Comparison of ENCODE assay signal across 1 cellular context in the genomic region with DNA sequence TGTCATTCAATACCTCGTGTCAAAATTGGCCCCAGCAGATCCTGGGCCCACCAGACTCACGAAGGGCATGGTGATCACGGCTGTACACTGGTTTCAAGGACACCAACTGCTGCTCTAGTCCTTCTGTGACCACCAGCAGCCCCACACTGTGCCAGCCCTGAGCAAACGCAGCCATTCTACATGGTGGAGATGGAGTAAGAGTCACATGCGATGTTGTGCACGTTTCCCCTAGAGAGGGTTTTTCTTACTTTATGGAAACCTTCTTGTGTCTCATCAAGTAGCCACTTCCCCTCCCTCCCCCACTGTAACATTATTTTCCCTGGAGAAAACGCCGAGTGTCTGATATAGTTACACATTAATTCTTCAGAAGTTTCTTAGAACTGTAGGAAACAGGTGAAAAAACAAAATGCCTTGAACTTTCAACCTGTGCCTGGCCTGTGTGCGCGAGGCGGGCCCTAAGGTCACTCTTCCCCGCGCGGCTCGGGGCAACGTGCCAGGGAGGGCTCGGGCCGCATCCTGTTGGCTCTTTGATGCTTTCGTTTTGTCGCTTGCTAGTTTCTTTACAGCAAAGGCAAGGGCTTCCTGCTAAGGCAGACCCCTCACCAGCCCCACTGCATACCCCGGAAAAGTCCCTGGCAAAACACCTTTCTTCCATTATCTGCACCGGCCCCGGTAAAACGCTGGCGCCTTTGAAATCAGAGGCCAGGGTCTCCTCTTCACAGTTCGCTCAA.
A peak's percentile ranks its signal among the peaks of the same experiment; 100 is the strongest.
TF ChIP-seq lines count a peak whose summit lies in the region.

No MANE protein-coding gene starts in this region.

TF ChIP-seq in HepG2, 621 proteins besides CTCF, POLR2A, EP300 and RAD21 (continued from another document and continues in another):
- TF ChIP-seq, protein P1, sequence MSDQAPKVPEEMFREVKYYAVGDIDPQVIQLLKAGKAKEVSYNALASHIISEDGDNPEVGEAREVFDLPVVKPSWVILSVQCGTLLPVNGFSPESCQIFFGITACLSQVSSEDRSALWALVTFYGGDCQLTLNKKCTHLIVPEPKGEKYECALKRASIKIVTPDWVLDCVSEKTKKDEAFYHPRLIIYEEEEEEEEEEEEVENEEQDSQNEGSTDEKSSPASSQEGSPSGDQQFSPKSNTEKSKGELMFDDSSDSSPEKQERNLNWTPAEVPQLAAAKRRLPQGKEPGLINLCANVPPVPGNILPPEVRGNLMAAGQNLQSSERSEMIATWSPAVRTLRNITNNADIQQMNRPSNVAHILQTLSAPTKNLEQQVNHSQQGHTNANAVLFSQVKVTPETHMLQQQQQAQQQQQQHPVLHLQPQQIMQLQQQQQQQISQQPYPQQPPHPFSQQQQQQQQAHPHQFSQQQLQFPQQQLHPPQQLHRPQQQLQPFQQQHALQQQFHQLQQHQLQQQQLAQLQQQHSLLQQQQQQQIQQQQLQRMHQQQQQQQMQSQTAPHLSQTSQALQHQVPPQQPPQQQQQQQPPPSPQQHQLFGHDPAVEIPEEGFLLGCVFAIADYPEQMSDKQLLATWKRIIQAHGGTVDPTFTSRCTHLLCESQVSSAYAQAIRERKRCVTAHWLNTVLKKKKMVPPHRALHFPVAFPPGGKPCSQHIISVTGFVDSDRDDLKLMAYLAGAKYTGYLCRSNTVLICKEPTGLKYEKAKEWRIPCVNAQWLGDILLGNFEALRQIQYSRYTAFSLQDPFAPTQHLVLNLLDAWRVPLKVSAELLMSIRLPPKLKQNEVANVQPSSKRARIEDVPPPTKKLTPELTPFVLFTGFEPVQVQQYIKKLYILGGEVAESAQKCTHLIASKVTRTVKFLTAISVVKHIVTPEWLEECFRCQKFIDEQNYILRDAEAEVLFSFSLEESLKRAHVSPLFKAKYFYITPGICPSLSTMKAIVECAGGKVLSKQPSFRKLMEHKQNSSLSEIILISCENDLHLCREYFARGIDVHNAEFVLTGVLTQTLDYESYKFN (CRISPR knock-in tag; conservative IDR thresholded peaks at IDR 0.05) = peak; percentile 93
- TF ChIP-seq, protein P2, sequence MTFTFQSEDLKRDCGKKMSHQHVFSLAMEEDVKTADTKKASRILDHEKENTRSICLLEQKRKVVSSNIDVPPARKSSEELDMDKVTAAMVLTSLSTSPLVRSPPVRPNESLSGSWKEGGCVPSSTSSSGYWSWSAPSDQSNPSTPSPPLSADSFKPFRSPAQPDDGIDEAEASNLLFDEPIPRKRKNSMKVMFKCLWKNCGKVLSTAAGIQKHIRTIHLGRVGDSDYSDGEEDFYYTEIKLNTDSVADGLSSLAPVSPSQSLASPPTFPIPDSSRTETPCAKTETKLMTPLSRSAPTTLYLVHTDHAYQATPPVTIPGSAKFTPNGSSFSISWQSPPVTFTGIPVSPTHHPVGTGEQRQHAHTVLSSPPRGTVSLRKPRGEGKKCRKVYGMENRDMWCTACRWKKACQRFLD (CRISPR knock-in tag; IDR thresholded peaks at IDR 0.05; ENCODE audit: borderline replicate concordance) = no peak
- TF ChIP-seq ZNF264 (CRISPR knock-in tag; IDR thresholded peaks at IDR 0.05) = peak; percentile 52; the same call in 1 of the 2 replicates
- TF ChIP-seq HOXA3 (CRISPR knock-in tag; IDR thresholded peaks at IDR 0.05) = peak; percentile 79
- peak; percentile 53 for TF ChIP-seq SOX5 (CRISPR knock-in tag; IDR thresholded peaks at IDR 0.05; ENCODE audit: borderline replicate concordance)
- peak; percentile 51; the same call in 1 of the 2 replicates for TF ChIP-seq ZNF614 (CRISPR knock-in tag; IDR thresholded peaks at IDR 0.05; ENCODE audit: borderline replicate concordance)
- 0 out of 2 replicates have a peak, but pooled peaks have one; percentile 18 for TF ChIP-seq ZNF552 (CRISPR knock-in tag; IDR thresholded peaks at IDR 0.05; ENCODE audit: borderline replicate concordance)
- TF ChIP-seq, protein P3, sequence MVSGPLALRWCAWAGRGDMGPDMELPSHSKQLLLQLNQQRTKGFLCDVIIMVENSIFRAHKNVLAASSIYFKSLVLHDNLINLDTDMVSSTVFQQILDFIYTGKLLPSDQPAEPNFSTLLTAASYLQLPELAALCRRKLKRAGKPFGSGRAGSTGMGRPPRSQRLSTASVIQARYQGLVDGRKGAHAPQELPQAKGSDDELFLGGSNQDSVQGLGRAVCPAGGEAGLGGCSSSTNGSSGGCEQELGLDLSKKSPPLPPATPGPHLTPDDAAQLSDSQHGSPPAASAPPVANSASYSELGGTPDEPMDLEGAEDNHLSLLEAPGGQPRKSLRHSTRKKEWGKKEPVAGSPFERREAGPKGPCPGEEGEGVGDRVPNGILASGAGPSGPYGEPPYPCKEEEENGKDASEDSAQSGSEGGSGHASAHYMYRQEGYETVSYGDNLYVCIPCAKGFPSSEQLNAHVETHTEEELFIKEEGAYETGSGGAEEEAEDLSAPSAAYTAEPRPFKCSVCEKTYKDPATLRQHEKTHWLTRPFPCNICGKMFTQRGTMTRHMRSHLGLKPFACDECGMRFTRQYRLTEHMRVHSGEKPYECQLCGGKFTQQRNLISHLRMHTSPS (CRISPR knock-in tag; IDR thresholded peaks at IDR 0.05; ENCODE audit: low read depth) = peak; percentile 57; the same call in 1 of the 2 replicates
- TF ChIP-seq, protein P4, sequence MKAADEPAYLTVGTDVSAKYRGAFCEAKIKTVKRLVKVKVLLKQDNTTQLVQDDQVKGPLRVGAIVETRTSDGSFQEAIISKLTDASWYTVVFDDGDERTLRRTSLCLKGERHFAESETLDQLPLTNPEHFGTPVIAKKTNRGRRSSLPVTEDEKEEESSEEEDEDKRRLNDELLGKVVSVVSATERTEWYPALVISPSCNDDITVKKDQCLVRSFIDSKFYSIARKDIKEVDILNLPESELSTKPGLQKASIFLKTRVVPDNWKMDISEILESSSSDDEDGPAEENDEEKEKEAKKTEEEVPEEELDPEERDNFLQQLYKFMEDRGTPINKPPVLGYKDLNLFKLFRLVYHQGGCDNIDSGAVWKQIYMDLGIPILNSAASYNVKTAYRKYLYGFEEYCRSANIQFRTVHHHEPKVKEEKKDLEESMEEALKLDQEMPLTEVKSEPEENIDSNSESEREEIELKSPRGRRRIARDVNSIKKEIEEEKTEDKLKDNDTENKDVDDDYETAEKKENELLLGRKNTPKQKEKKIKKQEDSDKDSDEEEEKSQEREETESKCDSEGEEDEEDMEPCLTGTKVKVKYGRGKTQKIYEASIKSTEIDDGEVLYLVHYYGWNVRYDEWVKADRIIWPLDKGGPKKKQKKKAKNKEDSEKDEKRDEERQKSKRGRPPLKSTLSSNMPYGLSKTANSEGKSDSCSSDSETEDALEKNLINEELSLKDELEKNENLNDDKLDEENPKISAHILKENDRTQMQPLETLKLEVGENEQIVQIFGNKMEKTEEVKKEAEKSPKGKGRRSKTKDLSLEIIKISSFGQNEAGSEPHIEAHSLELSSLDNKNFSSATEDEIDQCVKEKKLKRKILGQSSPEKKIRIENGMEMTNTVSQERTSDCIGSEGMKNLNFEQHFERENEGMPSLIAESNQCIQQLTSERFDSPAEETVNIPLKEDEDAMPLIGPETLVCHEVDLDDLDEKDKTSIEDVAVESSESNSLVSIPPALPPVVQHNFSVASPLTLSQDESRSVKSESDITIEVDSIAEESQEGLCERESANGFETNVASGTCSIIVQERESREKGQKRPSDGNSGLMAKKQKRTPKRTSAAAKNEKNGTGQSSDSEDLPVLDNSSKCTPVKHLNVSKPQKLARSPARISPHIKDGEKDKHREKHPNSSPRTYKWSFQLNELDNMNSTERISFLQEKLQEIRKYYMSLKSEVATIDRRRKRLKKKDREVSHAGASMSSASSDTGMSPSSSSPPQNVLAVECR (CRISPR knock-in tag; IDR thresholded peaks at IDR 0.05; ENCODE audit: borderline replicate concordance) = peak; percentile 56; the same call in 1 of the 2 replicates
- no peak for TF ChIP-seq SP2 (CRISPR knock-in tag; IDR thresholded peaks at IDR 0.05)
- 0 out of 2 replicates have a peak, but pooled peaks have one; percentile 32 for TF ChIP-seq HNRNPL (IDR thresholded peaks at IDR 0.05; ENCODE audit: low read depth, low read length)
- no peak for TF ChIP-seq TSC22D2 (CRISPR knock-in tag; IDR thresholded peaks at IDR 0.05; ENCODE audit: borderline replicate concordance)
- TF ChIP-seq, protein P5, sequence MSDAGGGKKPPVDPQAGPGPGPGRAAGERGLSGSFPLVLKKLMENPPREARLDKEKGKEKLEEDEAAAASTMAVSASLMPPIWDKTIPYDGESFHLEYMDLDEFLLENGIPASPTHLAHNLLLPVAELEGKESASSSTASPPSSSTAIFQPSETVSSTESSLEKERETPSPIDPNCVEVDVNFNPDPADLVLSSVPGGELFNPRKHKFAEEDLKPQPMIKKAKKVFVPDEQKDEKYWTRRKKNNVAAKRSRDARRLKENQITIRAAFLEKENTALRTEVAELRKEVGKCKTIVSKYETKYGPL (CRISPR knock-in tag; IDR thresholded peaks at IDR 0.05) = no peak
- peak; percentile 22; the same call in 1 of the 2 replicates for TF ChIP-seq REPIN1 (CRISPR knock-in tag; IDR thresholded peaks at IDR 0.05; ENCODE audit: borderline replicate concordance, low read depth)
- 0 out of 2 replicates have a peak, but pooled peaks have one; percentile 32 for TF ChIP-seq MEIS2 (CRISPR knock-in tag; IDR thresholded peaks at IDR 0.05)
- TF ChIP-seq, protein P6, sequence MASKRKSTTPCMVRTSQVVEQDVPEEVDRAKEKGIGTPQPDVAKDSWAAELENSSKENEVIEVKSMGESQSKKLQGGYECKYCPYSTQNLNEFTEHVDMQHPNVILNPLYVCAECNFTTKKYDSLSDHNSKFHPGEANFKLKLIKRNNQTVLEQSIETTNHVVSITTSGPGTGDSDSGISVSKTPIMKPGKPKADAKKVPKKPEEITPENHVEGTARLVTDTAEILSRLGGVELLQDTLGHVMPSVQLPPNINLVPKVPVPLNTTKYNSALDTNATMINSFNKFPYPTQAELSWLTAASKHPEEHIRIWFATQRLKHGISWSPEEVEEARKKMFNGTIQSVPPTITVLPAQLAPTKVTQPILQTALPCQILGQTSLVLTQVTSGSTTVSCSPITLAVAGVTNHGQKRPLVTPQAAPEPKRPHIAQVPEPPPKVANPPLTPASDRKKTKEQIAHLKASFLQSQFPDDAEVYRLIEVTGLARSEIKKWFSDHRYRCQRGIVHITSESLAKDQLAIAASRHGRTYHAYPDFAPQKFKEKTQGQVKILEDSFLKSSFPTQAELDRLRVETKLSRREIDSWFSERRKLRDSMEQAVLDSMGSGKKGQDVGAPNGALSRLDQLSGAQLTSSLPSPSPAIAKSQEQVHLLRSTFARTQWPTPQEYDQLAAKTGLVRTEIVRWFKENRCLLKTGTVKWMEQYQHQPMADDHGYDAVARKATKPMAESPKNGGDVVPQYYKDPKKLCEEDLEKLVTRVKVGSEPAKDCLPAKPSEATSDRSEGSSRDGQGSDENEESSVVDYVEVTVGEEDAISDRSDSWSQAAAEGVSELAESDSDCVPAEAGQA (IDR thresholded peaks at IDR 0.05; ENCODE audit: low read depth) = no peak
- TF ChIP-seq, protein P6 (CRISPR knock-in tag; IDR thresholded peaks at IDR 0.05; ENCODE audit: borderline replicate concordance) = no peak
- peak; percentile 24; the same call in 1 of the 2 replicates for TF ChIP-seq MXD4 (CRISPR knock-in tag; IDR thresholded peaks at IDR 0.05)
- peak; percentile 61; the same call in 1 of the 2 replicates for TF ChIP-seq ZNF782 (CRISPR knock-in tag; IDR thresholded peaks at IDR 0.05; ENCODE audit: borderline replicate concordance)
- TF ChIP-seq, protein P7, sequence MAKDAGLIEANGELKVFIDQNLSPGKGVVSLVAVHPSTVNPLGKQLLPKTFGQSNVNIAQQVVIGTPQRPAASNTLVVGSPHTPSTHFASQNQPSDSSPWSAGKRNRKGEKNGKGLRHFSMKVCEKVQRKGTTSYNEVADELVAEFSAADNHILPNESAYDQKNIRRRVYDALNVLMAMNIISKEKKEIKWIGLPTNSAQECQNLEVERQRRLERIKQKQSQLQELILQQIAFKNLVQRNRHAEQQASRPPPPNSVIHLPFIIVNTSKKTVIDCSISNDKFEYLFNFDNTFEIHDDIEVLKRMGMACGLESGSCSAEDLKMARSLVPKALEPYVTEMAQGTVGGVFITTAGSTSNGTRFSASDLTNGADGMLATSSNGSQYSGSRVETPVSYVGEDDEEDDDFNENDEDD (CRISPR knock-in tag; IDR thresholded peaks at IDR 0.05; ENCODE audit: borderline replicate concordance) = peak; percentile 73; the same call in 1 of the 2 replicates
- TF ChIP-seq SP5 (CRISPR knock-in tag; IDR thresholded peaks at IDR 0.05; ENCODE audit: borderline replicate concordance, low read depth) = peak; percentile 47; the same call in 1 of the 2 replicates
- TF ChIP-seq KMT2A (CRISPR knock-in tag; IDR thresholded peaks at IDR 0.05) = peak; percentile 57; the same call in 1 of the 2 replicates
- no peak for TF ChIP-seq ZNF451 (CRISPR knock-in tag; IDR thresholded peaks at IDR 0.05)
- TF ChIP-seq, protein P8, sequence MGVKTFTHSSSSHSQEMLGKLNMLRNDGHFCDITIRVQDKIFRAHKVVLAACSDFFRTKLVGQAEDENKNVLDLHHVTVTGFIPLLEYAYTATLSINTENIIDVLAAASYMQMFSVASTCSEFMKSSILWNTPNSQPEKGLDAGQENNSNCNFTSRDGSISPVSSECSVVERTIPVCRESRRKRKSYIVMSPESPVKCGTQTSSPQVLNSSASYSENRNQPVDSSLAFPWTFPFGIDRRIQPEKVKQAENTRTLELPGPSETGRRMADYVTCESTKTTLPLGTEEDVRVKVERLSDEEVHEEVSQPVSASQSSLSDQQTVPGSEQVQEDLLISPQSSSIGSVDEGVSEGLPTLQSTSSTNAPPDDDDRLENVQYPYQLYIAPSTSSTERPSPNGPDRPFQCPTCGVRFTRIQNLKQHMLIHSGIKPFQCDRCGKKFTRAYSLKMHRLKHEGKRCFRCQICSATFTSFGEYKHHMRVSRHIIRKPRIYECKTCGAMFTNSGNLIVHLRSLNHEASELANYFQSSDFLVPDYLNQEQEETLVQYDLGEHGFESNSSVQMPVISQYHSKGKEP (CRISPR knock-in tag; IDR thresholded peaks at IDR 0.05) = no peak
- TF ChIP-seq KLF16 (CRISPR knock-in tag; IDR thresholded peaks at IDR 0.05) = peak in 1 of 2 experiments; percentile 30; a peak in 1 of 4 replicates
- TF ChIP-seq KDM5B (CRISPR knock-in tag; IDR thresholded peaks at IDR 0.05; ENCODE audit: borderline replicate concordance) = peak; percentile 42; the same call in 1 of the 2 replicates
